In the genomic region with DNA sequence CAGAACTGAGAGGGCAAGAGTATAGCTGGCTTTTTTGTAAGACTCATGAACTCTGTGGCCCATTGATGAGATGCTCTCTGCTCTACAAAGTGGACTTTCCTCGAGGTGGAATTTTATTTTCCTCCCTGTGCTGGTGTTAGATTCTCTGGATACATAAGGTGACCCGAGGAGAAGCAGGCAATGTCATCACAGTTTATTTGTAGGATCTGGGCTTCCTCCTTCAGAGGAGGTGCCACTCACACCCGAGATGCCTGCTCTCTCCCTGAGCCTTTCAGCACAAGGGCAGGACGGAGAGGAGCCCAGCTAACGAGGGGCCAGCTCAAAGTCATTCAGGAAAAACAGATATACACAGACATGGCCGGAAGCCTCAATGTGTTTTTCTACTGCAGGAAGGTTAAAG, we compare ENCODE assay signal across 17 cellular contexts.
DNase-seq lines count a peak whose midpoint lies in the region; ATAC-seq and TF ChIP-seq lines count a peak whose summit lies in the region.
"Had no signal": no experiment of that assay in that cellular context is flagged by ENCODE, and none has a peak within 500 bp of the region (broad histone marks: within the 10 kb centered on the region; RNA-seq: fewer than 3 reads in every experiment).

No MANE protein-coding gene starts in this region.

- DNase-seq in cardiac muscle cell (ENCODE audit: low read depth in 1 of 2, low spot score in 1 of 2) (no peak), Right ventricle myocardium superior (no peak), endodermal cell (no peak), neural progenitor cell (ENCODE audit: low spot score) (no peak), psoas muscle (no peak), HUDEP-2 (lab: John Stamatoyannopoulos, UW; ENCODE audit: unreplicated experiment in 76 of 76) (no peak), brain microvascular endothelial cell (no peak), foreskin fibroblast (no peak)
- DNase-seq: CD8-positive, alpha-beta T cell; COR-L47; DMS153; DND-41; GDM1; GOT3; H9 had no signal

- H3K36me3 ChIP-seq in cardiac muscle cell, result no peaks in the 10 kb centered on the region
- H3K36me3 ChIP-seq in endodermal cell (ENCODE audit: control insufficient read depth, insufficient read depth, low read length), result peaks cover 5% of the 10 kb centered on the region
- no peaks in the 10 kb centered on the region for H3K36me3 ChIP-seq in neural progenitor cell
- H3K36me3 ChIP-seq in psoas muscle (ENCODE audit: insufficient read depth in 1 of 2, low read depth in 1 of 2), result peaks cover 0 to 5% of the 10 kb centered on the region in 2 donors
- no peaks in the 10 kb centered on the region for H3K36me3 ChIP-seq in brain microvascular endothelial cell (replicated peaks)

- ATAC-seq in Right ventricle myocardium superior (ENCODE audit: poor library complexity) (no peak), psoas muscle (peak; percentile 34 to 77 (median 72))
- ATAC-seq: CD8-positive, alpha-beta T cell had no signal

- H3F3A ChIP-seq in neural progenitor cell (ENCODE audit: low read depth), result peaks cover 11% of the 10 kb centered on the region

- H3K9me3 ChIP-seq in cardiac muscle cell (ENCODE audit: low read depth), result no peaks in the 10 kb centered on the region
- H3K9me3 ChIP-seq in endodermal cell (ENCODE audit: control insufficient read depth, low read length), result no peaks in the 10 kb centered on the region
- no peaks in the 10 kb centered on the region for H3K9me3 ChIP-seq in neural progenitor cell (ENCODE audit: low read depth)
- no peaks in the 10 kb centered on the region for H3K9me3 ChIP-seq in psoas muscle

- WGBS in endodermal cell (ENCODE audit: insufficient coverage in 1 of 2, insufficient read length in 1 of 2), 2 experiments, result 82 to 91% methylated on average over 3 to 6 of the region's 6 CpGs
- WGBS in psoas muscle, 3 donors, result 25 to 53% (median 32%) methylated on average over 6 of the region's 6 CpGs

- peaks cover 5% of the 10 kb centered on the region for H3K4me1 ChIP-seq in cardiac muscle cell (ENCODE audit: low read depth)
- peaks cover 6% of the 10 kb centered on the region for H3K4me1 ChIP-seq in endodermal cell (ENCODE audit: control insufficient read depth, insufficient read depth, low read length)
- peaks cover 26% of the 10 kb centered on the region for H3K4me1 ChIP-seq in neural progenitor cell
- H3K4me1 ChIP-seq in psoas muscle, result peaks cover 44% of the 10 kb centered on the region

- no peaks in the 10 kb centered on the region for H3K27me3 Mint-ChIP-seq in endodermal cell (ENCODE audit: insufficient read depth)
- H3K27me3 Mint-ChIP-seq in neural progenitor cell (ENCODE audit: insufficient read depth, low read depth), result peaks cover 10% of the 10 kb centered on the region

- intact Hi-C loops in Right ventricle myocardium superior (cut with DNase I) (no loop called here), psoas muscle (cut with DNase I) (loop anchor here in 1 of 2 donors (2.0 to 5.0 kb wide), 2 partner anchors 45 to 207 kb away; no protein-coding TSS in a partner anchor)

- H4K20me1 ChIP-seq in neural progenitor cell (ENCODE audit: low read depth), result no peaks in the 10 kb centered on the region

- peak overlapping the region; percentile 35 for H3K4me2 ChIP-seq in neural progenitor cell

- H3K27ac Mint-ChIP-seq in endodermal cell (no peak overlapping the region), neural progenitor cell (peak overlapping the region; percentile 69)
- H3K27ac Mint-ChIP-seq: CD14-positive monocyte; CD8-positive, alpha-beta T cell had no signal

- H2AFZ ChIP-seq in neural progenitor cell (replicated peaks), result no peak overlapping the region

- in situ Hi-C loops in brain microvascular endothelial cell (cut with HindIII; ENCODE audit: low pct_ligation_motif_present, low sequenced_read_pairs), result no loop called here

- H3K27ac ChIP-seq in cardiac muscle cell (peak overlapping the region; percentile 43), endodermal cell (ENCODE audit: low read depth, low read length) (peak overlapping the region; percentile 16), neural progenitor cell (peak overlapping the region; percentile 53), psoas muscle (peak overlapping the region; percentile 77), brain microvascular endothelial cell (no peak overlapping the region)
- H3K27ac ChIP-seq: 22Rv1 had no signal

- no peak overlapping the region for H3K4me3 Mint-ChIP-seq in endodermal cell
- H3K4me3 Mint-ChIP-seq in neural progenitor cell, result no peak overlapping the region
- H3K4me3 Mint-ChIP-seq: CD14-positive monocyte; CD8-positive, alpha-beta T cell; H9 had no signal

- peaks cover 9% of the 10 kb centered on the region for H3K36me3 Mint-ChIP-seq in endodermal cell (ENCODE audit: low read depth)
- peaks cover 14% of the 10 kb centered on the region for H3K36me3 Mint-ChIP-seq in neural progenitor cell
- H3K36me3 Mint-ChIP-seq: CD14-positive monocyte; CD8-positive, alpha-beta T cell had no signal

- H3K4me3 ChIP-seq in cardiac muscle cell, result no peak overlapping the region
- H3K4me3 ChIP-seq in endodermal cell (ENCODE audit: low read length), result no peak overlapping the region
- H3K4me3 ChIP-seq in neural progenitor cell, result no peak overlapping the region
- no peak overlapping the region for H3K4me3 ChIP-seq in psoas muscle
- H3K4me3 ChIP-seq in brain microvascular endothelial cell (ENCODE audit: low read depth, low read length), result no peak overlapping the region
- H3K4me3 ChIP-seq in foreskin fibroblast (ENCODE audit: low read depth in 1 of 2, low read length in 2 of 2), result no peak overlapping the region

- H3K79me2 ChIP-seq in neural progenitor cell (ENCODE audit: low read depth), result no peaks in the 10 kb centered on the region

- no peak overlapping the region for H3K9ac ChIP-seq in endodermal cell (ENCODE audit: extremely low read depth, low read length, poor library complexity, severe bottlenecking)
- no peak overlapping the region for H3K9ac ChIP-seq in neural progenitor cell

- TF ChIP-seq CTCF in cardiac muscle cell (IDR thresholded peaks at IDR 0.05; ENCODE audit: low read depth, low read length) (no peak), endodermal cell (conservative IDR thresholded peaks at IDR 0.05) (no peak), neural progenitor cell (IDR thresholded peaks at IDR 0.05) (no peak), psoas muscle (IDR thresholded peaks at IDR 0.05) (no peak), brain microvascular endothelial cell (IDR thresholded peaks at IDR 0.05; ENCODE audit: low read depth, low read length, missing control alignments) (no peak), foreskin fibroblast (IDR thresholded peaks at IDR 0.05; ENCODE audit: low read depth, low read length) (no peak)

- peaks cover 10% of the 10 kb centered on the region for H3K4me1 Mint-ChIP-seq in endodermal cell
- peaks cover 28% of the 10 kb centered on the region for H3K4me1 Mint-ChIP-seq in neural progenitor cell
- H3K4me1 Mint-ChIP-seq: CD14-positive monocyte had no signal

- H3K9me3 Mint-ChIP-seq in endodermal cell (no peaks in the 10 kb centered on the region), neural progenitor cell (peaks cover 4% of the 10 kb centered on the region)
- H3K9me3 Mint-ChIP-seq: CD8-positive, alpha-beta T cell; H9 had no signal

- H3K27me3 ChIP-seq in cardiac muscle cell (no peaks in the 10 kb centered on the region), endodermal cell (ENCODE audit: control insufficient read depth, insufficient read depth, low read length, poor library complexity, severe bottlenecking) (no peaks in the 10 kb centered on the region), neural progenitor cell (no peaks in the 10 kb centered on the region), psoas muscle (ENCODE audit: insufficient read depth in 3 of 3, low read length in 2 of 3) (no peaks in the 10 kb centered on the region), brain microvascular endothelial cell (replicated peaks) (no peaks in the 10 kb centered on the region)
